ENCODE assay signal across 11 cellular contexts in the genomic region with DNA sequence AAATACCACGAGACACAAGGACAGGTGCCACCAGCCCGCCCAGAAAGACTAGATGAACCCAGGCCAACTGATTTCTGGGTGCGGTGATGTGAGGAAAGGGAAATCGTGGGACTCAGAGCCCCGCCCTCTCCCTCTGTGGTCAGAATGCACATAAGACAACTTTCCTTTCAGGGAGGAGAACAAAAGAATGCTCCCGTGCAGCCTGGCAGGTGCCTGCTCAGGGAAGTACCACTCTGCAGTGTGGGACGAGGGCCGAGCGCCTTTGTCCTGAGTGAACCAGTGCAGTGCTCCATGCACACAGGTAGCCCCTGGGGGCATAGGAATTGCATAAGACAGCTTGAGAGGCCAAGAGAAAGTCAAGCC.
DNase-seq lines count a peak whose midpoint lies in the region; ATAC-seq and TF ChIP-seq lines count a peak whose summit lies in the region.
"Had no signal": no experiment of that assay in that cellular context is flagged by ENCODE, and none has a peak within 500 bp of the region (broad histone marks: within the 10 kb centered on the region; RNA-seq: fewer than 3 reads in every experiment).

No MANE protein-coding gene starts in this region.

- 0 out of 2 replicates have a peak, but pooled peaks have one; percentile 43 for TF ChIP-seq EP300 in Ishikawa (IDR thresholded peaks at IDR 0.05; ENCODE audit: borderline replicate concordance)

- POLR2A ChIA-PET in CD8-positive, alpha-beta memory T cell (lab: Charles Lee): interaction anchor here (5.0 kb wide), 1 partner anchor 12 kb away, joined by 53 read pairs; no protein-coding TSS in a partner anchor

- no peak overlapping the region for H3K27ac ChIP-seq in CD8-positive, alpha-beta memory T cell (ENCODE audit: low read depth, low read length)
- H3K27ac ChIP-seq: epithelial cell of prostate, SJSA1 had no signal

- peak overlapping the region; percentile 33 to 100 (median 94) for H3K27ac Mint-ChIP-seq in CD8-positive, alpha-beta memory T cell

- peak in 4 of 5 donors; percentile 26 to 69 (median 50) for DNase-seq in CD8-positive, alpha-beta memory T cell
- DNase-seq in activated T-cell treated with anti-CD3 and anti-CD28 coated beads, Interleukin-2, amount 50 U/mL, for 48 hours: peak; percentile 68 to 71
- DNase-seq in mucosa of gallbladder (ENCODE audit: low spot score) (peak; percentile 84), medulla oblongata (ENCODE audit: extremely low spot score) (no peak), GM19238 (ENCODE audit: insufficient read length, low spot score) (no peak)
- DNase-seq: DMS79 had no signal

- no peaks in the 10 kb centered on the region for H3K9me3 ChIP-seq in CD8-positive, alpha-beta memory T cell (ENCODE audit: low read length)
- H3K9me3 ChIP-seq: SJSA1 had no signal

- ATAC-seq in HG03439 (IDR thresholded peaks at IDR 0.05; ENCODE audit: unreplicated experiment): no peak
- no peak for ATAC-seq in HG03039 (IDR thresholded peaks at IDR 0.05; ENCODE audit: unreplicated experiment)

- H3K4me3 ChIP-seq in CD8-positive, alpha-beta memory T cell (ENCODE audit: low read length): peak overlapping the region; percentile 33
- H3K4me3 ChIP-seq: SJSA1 had no signal

- peaks cover 0 to 2% (median 0%) of the 10 kb centered on the region in 5 donors for H3K9me3 Mint-ChIP-seq in CD8-positive, alpha-beta memory T cell

- TF ChIP-seq RAD21 in Ishikawa (IDR thresholded peaks at IDR 0.05; ENCODE audit: low read depth): no peak

- H3K4me1 ChIP-seq in CD8-positive, alpha-beta memory T cell (ENCODE audit: insufficient read depth, low read length): peaks cover 74% of the 10 kb centered on the region
- H3K4me1 ChIP-seq: SJSA1 had no signal

- peaks cover 55 to 69% (median 63%) of the 10 kb centered on the region in 3 donors for H3K4me1 Mint-ChIP-seq in CD8-positive, alpha-beta memory T cell

- CTCF ChIA-PET in CD8-positive, alpha-beta memory T cell (lab: Charles Lee): interaction anchor here (0.8 kb wide), 1 partner anchor 25 kb away, joined by 3 read pairs; no protein-coding TSS in a partner anchor

- H3K36me3 Mint-ChIP-seq in CD8-positive, alpha-beta memory T cell: peaks cover 0 to 2% (median 0%) of the 10 kb centered on the region in 3 donors

- H3K4me3 Mint-ChIP-seq in CD8-positive, alpha-beta memory T cell: peak overlapping the region; percentile 41 to 78 (median 68)

- H3K27me3 Mint-ChIP-seq in CD8-positive, alpha-beta memory T cell: peaks cover 0 to 2% of the 10 kb centered on the region in 2 donors

- no peaks in the 10 kb centered on the region for H3K27me3 ChIP-seq in CD8-positive, alpha-beta memory T cell (ENCODE audit: insufficient read depth, low read length, poor library complexity, severe bottlenecking)
- H3K27me3 ChIP-seq: SJSA1 had no signal

- no peaks in the 10 kb centered on the region for H3K36me3 ChIP-seq in CD8-positive, alpha-beta memory T cell (ENCODE audit: insufficient read depth, low read length)
- H3K36me3 ChIP-seq: SJSA1 had no signal

TF ChIP-seq in Ishikawa, 13 proteins besides CTCF, POLR2A, EP300 and RAD21:
- peak; percentile 24 for TF ChIP-seq TEAD4 (IDR thresholded peaks at IDR 0.05)
- TF ChIP-seq, protein P1, sequence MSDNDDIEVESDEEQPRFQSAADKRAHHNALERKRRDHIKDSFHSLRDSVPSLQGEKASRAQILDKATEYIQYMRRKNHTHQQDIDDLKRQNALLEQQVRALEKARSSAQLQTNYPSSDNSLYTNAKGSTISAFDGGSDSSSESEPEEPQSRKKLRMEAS (IDR thresholded peaks at IDR 0.05): peak; percentile 73
- TF ChIP-seq, protein P2, sequence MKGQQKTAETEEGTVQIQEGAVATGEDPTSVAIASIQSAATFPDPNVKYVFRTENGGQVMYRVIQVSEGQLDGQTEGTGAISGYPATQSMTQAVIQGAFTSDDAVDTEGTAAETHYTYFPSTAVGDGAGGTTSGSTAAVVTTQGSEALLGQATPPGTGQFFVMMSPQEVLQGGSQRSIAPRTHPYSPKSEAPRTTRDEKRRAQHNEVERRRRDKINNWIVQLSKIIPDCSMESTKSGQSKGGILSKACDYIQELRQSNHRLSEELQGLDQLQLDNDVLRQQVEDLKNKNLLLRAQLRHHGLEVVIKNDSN (IDR thresholded peaks at IDR 0.05): no peak
TF ChIP-seq in Ishikawa: peak in this region for 2.

Comparison
In these comparisons a context has a peak if more than half of its experiments do, and no peak if none do; other contexts are left out.
1. DNase-seq: peak in CD8-positive, alpha-beta memory T cell (4 of 5), activated T-cell treated with anti-CD3 and anti-CD28 coated beads, Interleukin-2, amount 50 U/mL, for 48 hours (2 of 2) and mucosa of gallbladder (single experiment); none in medulla oblongata (single experiment) and GM19238 (single experiment).